Comparison of ENCODE assay signal across 9 cellular contexts in genomic region chr9:18442629-18443491, GRCh38. TPM values are rescaled to one million over a fixed set of nuclear protein-coding genes. Genes with fewer than 3 reads are reported as not detected.
DNase-seq lines count a peak whose midpoint lies in the region; ATAC-seq, FAIRE-seq and TF ChIP-seq lines count a peak whose summit lies in the region.
"Had no signal": no experiment of that assay in that cellular context is flagged by ENCODE, and none has a peak within 500 bp of the region (broad histone marks: within the 10 kb centered on the region; RNA-seq: fewer than 3 reads in every experiment).

No MANE protein-coding gene starts in this region.

- H3K4me3 ChIP-seq in K562, result no peak overlapping the region
- H3K4me3 ChIP-seq in iPS DF 6.9 (ENCODE audit: low read length), result no peak overlapping the region

- H3K4me1 ChIP-seq in K562 (replicated peaks in 1 of 2; ENCODE audit: control insufficient read depth in 2 of 2, insufficient read depth in 2 of 2, low read length in 2 of 2) (no peaks in the 10 kb centered on the region), iPS DF 6.9 (ENCODE audit: control insufficient read depth, insufficient read depth, low read length) (0 out of 2 replicates have a peak, but pooled peaks cover under 1% of the 10 kb centered on the region)

- CTCF ChIA-PET in K562 (lab: Yijun Ruan, JAX; ENCODE audit: low intra/inter-chr PET ratio), result no interaction called here

- H3K36me3 ChIP-seq in K562 (ENCODE audit: control insufficient read depth, insufficient read depth, low read length) (no peaks in the 10 kb centered on the region), iPS DF 6.9 (ENCODE audit: control insufficient read depth, insufficient read depth, low read length) (no peaks in the 10 kb centered on the region)

- in situ Hi-C loops in K562 (cut with MboI), result no loop called here

- POLR2A ChIA-PET in K562 (lab: Yijun Ruan, JAX), result no interaction called here

- FAIRE-seq in K562 (lab: Jason Lieb, UNC), result no peak

- no peaks in the 10 kb centered on the region for H3K27me3 ChIP-seq in K562 (ENCODE audit: control insufficient read depth in 2 of 2, insufficient read depth in 2 of 2, low read length in 2 of 2)
- H3K27me3 ChIP-seq in iPS DF 6.9 (ENCODE audit: control insufficient read depth, insufficient read depth, low read length), result no peaks in the 10 kb centered on the region

- TF ChIP-seq CTCF in K562 (IDR thresholded peaks at IDR 0.05 in 2 of 3, conservative IDR thresholded peaks at IDR 0.05 in 1 of 3; ENCODE audit: insufficient read depth in 2 of 3, low read depth in 1 of 3, low read length in 3 of 3), result peak; percentile 45 to 62 (median 50); a peak in 5 of 6 replicates

- peak; percentile 46 to 70 for DNase-seq in NCI-H524 (lab: John Stamatoyannopoulos, UW)
- DNase-seq in NCI-H524 treated with DMSO at 0.1 percent for 48 hours (lab: John Stamatoyannopoulos, UW), result no peak
- DNase-seq in NCI-H1048 (lab: John Stamatoyannopoulos, UW), result peak; percentile 33
- DNase-seq in T-helper 1 cell, result peak in 4 of 5 donors; percentile 3 to 44 (median 12)
- DNase-seq in K562 (ENCODE audit: extremely low read depth in 1 of 4, low spot score in 3 of 4), result peak; percentile 17 to 38 (median 26)
- peak; percentile 71 for DNase-seq in iPS DF 6.9 (ENCODE audit: low read depth, low spot score)
- peak; percentile 3 to 24 for DNase-seq in stimulated activated CD4-positive, alpha-beta T cell treated with anti-CD3 and anti-CD28 coated beads, Interleukin-12 subunit alpha, Interleukin-12 subunit beta, amount 100 ng/mL, for 24 hours (ENCODE audit: low read depth in 2 of 2)

- intact Hi-C loops in K562 (cut with micrococcal nuclease), result no loop called here

- no peaks in the 10 kb centered on the region for H4K20me1 ChIP-seq in K562 (replicated peaks; ENCODE audit: control insufficient read depth, insufficient read depth, low read length)

- H3K27ac ChIP-seq in K562 (ENCODE audit: extremely low read depth, low read depth, low read length) (no peak overlapping the region), iPS DF 6.9 (ENCODE audit: low read length) (no peak overlapping the region)

- TF ChIP-seq EP300 in K562 (IDR thresholded peaks at IDR 0.05; ENCODE audit: low read length), result no peak

- ATAC-seq in HG02642 (IDR thresholded peaks at IDR 0.05; ENCODE audit: poor library complexity, unreplicated experiment) (peak; percentile 97), K562 (peak; percentile 62; the same call in 1 of the 3 replicates)

- no peak for TF ChIP-seq POLR2A in K562 (conservative IDR thresholded peaks at IDR 0.05)

- no peak overlapping the region for H3K4me2 ChIP-seq in K562 (ENCODE audit: insufficient read depth, low read length)

- no peak overlapping the region for H2AFZ ChIP-seq in K562 (ENCODE audit: low read depth, low read length)

- H3K9me1 ChIP-seq in K562 (ENCODE audit: control insufficient read depth, insufficient read depth, low read length), result no peaks in the 10 kb centered on the region

- no peaks in the 10 kb centered on the region for H3K79me2 ChIP-seq in K562 (ENCODE audit: control insufficient read depth, insufficient read depth, low read length)

- BruUV-seq in K562 (replicated peaks; lab: Mats Ljungman, UMichigan), result no TSS peak

- TF ChIP-seq RAD21 in K562 (CRISPR knock-in tag; conservative IDR thresholded peaks at IDR 0.05 in 1 of 2, IDR thresholded peaks at IDR 0.05 in 1 of 2), result peak in 1 of 2 experiments; percentile 43; a peak in 3 of 4 replicates

- H3K9ac ChIP-seq in K562 (ENCODE audit: insufficient read depth in 1 of 2, low read depth in 2 of 2, low read length in 2 of 2), result no peak overlapping the region

- H3K9me3 ChIP-seq in K562 (replicated peaks; ENCODE audit: control insufficient read depth, insufficient read depth, low read depth, low read length) (no peaks in the 10 kb centered on the region), iPS DF 6.9 (ENCODE audit: control insufficient read depth, insufficient read depth, low read length) (no peaks in the 10 kb centered on the region)

- WGBS in K562 (ENCODE audit: insufficient coverage, low coverage, missing lambda C conversion rate), result 2% methylated on average over 6 of the region's 6 CpGs
- no CpG with 5 or more reads among the region's 6 CpGs for WGBS in iPS DF 6.9 (ENCODE audit: insufficient coverage, insufficient read length)

TF ChIP-seq in K562, 482 proteins besides CTCF, POLR2A, EP300 and RAD21:
- TF ChIP-seq SMC3 (conservative IDR thresholded peaks at IDR 0.05; ENCODE audit: insufficient read depth, low read depth, low read length), result 0 out of 2 replicates have a peak, but pooled peaks have one; percentile 29
- no peak for TF ChIP-seq ZNF316 (IDR thresholded peaks at IDR 0.05)

RNA-seq across cellular contexts. Expression of gene ADAMTSL1, which starts 31.1 kb away (rescaled TPM):
- not detected in 2 replicates for total RNA-seq in K562 (2011; cell fraction: chromatin; rRNA removed; ENCODE audit: low replicate concordance)
- total RNA-seq in K562 (2011; cell fraction: nucleolus; rRNA removed), result not detected in 2 replicates
- total RNA-seq in K562 (2011; cell fraction: nucleoplasm; rRNA removed), result not detected in 2 replicates
- total RNA-seq in K562 (2014; rRNA removed), result not detected in 2 replicates
- not detected in 2 replicates for total RNA-seq in K562 (2014; rRNA removed; fragmentation: Illumina TruSeq; extraction: Trizol)
- total RNA-seq in K562 (2015; rRNA removed; fragmentation: Illumina TruSeq; extraction: Trizol), result not detected in 2 replicates
- not detected in 2 replicates for total RNA-seq in K562 (2021)
- polyA plus RNA-seq in K562 (2011; rRNA removed), result not detected in 2 replicates
- polyA plus RNA-seq in K562 (2011; cell fraction: cytosol; rRNA removed), result not detected in 2 replicates
- polyA plus RNA-seq in K562 (2011; cell fraction: nucleus; rRNA removed), result not detected in 2 replicates
- 0.04 and 0.19 TPM in 2 replicates for polyA plus RNA-seq in K562 (2012)
- polyA plus RNA-seq in K562 (2014; fragmentation: Illumina TruSeq; extraction: Trizol), result not detected in 2 replicates
- polyA plus RNA-seq in K562 (2014; fragmentation: Nextera tagmentation; extraction: Ambion mirVana), result under 1 TPM in 1 of 2 experiments, not detected in 1; 0.01 TPM
- not detected in 2 replicates for polyA plus RNA-seq in K562 (2014; rRNA removed)
- not detected in 2 replicates for polyA minus RNA-seq in K562 (2011; rRNA and poly(A)+ RNA removed)
- not detected in 2 replicates for polyA minus RNA-seq in K562 (2011; cell fraction: cytosol; rRNA and poly(A)+ RNA removed)
- polyA minus RNA-seq in K562 (2011; cell fraction: nucleus; rRNA and poly(A)+ RNA removed), result not detected in 2 replicates
- total RNA-seq: CD4-positive, CD25-positive, alpha-beta regulatory T cell had no signal
- polyA plus RNA-seq: CD4-positive, CD25-positive, alpha-beta regulatory T cell had no signal
